Comparison of ENCODE assay signal across 2 cellular contexts in genomic region chr16:81755915-81756644, GRCh38.
A peak's percentile ranks its signal among the peaks of the same experiment; 100 is the strongest.
TF ChIP-seq lines count a peak whose summit lies in the region.

No MANE protein-coding gene starts in this region.

TF ChIP-seq in GM12878, 131 proteins besides CTCF, POLR2A, EP300 and RAD21:
- TF ChIP-seq ZNF274 (IDR thresholded peaks at IDR 0.05; ENCODE audit: insufficient read depth, insufficient read length) (no peak), NR2C2 (IDR thresholded peaks at IDR 0.05; ENCODE audit: borderline replicate concordance, control insufficient read depth, insufficient read length, low read depth) (no peak), BHLHE40 (IDR thresholded peaks at IDR 0.05; ENCODE audit: borderline replicate concordance in 1 of 2, low read depth in 2 of 2, low read length in 1 of 2) (no peak), HDGF (IDR thresholded peaks at IDR 0.05) (no peak)

TF ChIP-seq in liver, 16 proteins besides CTCF, POLR2A, EP300 and RAD21:
- TF ChIP-seq FOXA1 (IDR thresholded peaks at IDR 0.05) = no peak
- peak; percentile 28 for TF ChIP-seq SP1 (IDR thresholded peaks at IDR 0.05)
- TF ChIP-seq, protein P1, sequence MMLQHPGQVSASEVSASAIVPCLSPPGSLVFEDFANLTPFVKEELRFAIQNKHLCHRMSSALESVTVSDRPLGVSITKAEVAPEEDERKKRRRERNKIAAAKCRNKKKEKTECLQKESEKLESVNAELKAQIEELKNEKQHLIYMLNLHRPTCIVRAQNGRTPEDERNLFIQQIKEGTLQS (IDR thresholded peaks at IDR 0.05) = no peak
- no peak for TF ChIP-seq EGR1 (IDR thresholded peaks at IDR 0.05; ENCODE audit: low read depth in 2 of 2)
